26 cellular contexts compared by ENCODE assay signal in the genomic region with DNA sequence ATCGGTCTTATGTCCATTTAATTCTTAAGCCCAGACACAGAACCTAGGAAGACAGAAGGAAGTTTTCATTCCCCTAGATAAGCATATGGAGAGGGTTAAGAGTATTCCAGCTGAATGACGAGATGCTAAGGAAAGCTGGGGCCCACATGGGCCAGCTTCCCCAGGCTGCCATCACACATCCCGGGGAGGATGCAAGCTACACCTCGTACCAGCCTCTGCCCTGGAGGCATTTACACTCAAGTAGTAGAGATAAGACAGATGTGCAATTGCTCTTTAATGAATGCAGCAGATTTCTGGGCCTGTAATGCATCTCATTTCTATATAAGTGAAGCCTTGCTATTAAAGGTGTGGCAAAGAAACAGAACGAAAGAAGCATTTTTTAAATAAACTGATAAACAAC.
"Had no signal": no experiment of that assay in that cellular context is flagged by ENCODE, and none has a peak within 500 bp of the region (broad histone marks: within the 10 kb centered on the region; RNA-seq: fewer than 3 reads in every experiment).

No MANE protein-coding gene starts in this region.

- H3K4me1 ChIP-seq: left ventricle myocardium inferior, pancreas, prostate gland, stomach, testis, thyroid gland, transverse colon, upper lobe of right lung had no signal

- H3K4me3 Mint-ChIP-seq: naive thymus-derived CD4-positive, alpha-beta T cell; natural killer cell treated with Interleukin-12 subunit alpha and Interleukin-12 subunit beta and Interleukin-15 and Interleukin-18, amount 100 ng/mL, for 72 hours; stimulated activated naive B cell treated with anti-CD40 and anti-IgM and Interleukin-4, amounts not matched to agents 10 μg/mL and 1 μg/mL and 100 μg/mL, for 72 hours had no signal

- H3K27me3 ChIP-seq: pancreas, stomach, testis, thyroid gland, transverse colon, upper lobe of right lung had no signal

- H3K9me3 Mint-ChIP-seq: naive thymus-derived CD4-positive, alpha-beta T cell; natural killer cell treated with Interleukin-12 subunit alpha and Interleukin-12 subunit beta and Interleukin-15 and Interleukin-18, amount 100 ng/mL, for 72 hours had no signal

- H3K27ac ChIP-seq: left ventricle myocardium inferior, pancreas, prostate gland, stomach, testis, thyroid gland, transverse colon, upper lobe of right lung had no signal

- H3K36me3 Mint-ChIP-seq: naive thymus-derived CD4-positive, alpha-beta T cell; natural killer cell treated with Interleukin-12 subunit alpha and Interleukin-12 subunit beta and Interleukin-15 and Interleukin-18, amount 100 ng/mL, for 72 hours; stimulated activated naive B cell treated with anti-CD40 and anti-IgM and Interleukin-4, amounts not matched to agents 10 μg/mL and 1 μg/mL and 100 μg/mL, for 72 hours had no signal

- H3K36me3 ChIP-seq: left ventricle myocardium inferior, pancreas, prostate gland, stomach, thyroid gland, transverse colon, upper lobe of right lung had no signal

- H3K27ac Mint-ChIP-seq: naive thymus-derived CD4-positive, alpha-beta T cell; natural killer cell treated with Interleukin-12 subunit alpha and Interleukin-12 subunit beta and Interleukin-15 and Interleukin-18, amount 100 ng/mL, for 72 hours; stimulated activated naive B cell treated with anti-CD40 and anti-IgM and Interleukin-4, amounts not matched to agents 10 μg/mL and 1 μg/mL and 100 μg/mL, for 72 hours had no signal

- H3K9me3 ChIP-seq: left ventricle myocardium inferior, mucosa of descending colon, pancreas, prostate gland, stomach, testis, thyroid gland, transverse colon, upper lobe of right lung had no signal

- H3K4me3 ChIP-seq: left ventricle myocardium inferior, lung, mucosa of descending colon, pancreas, prostate gland, skin epidermis, stomach, testis, thyroid gland, transverse colon, upper lobe of right lung had no signal

- H3K4me1 Mint-ChIP-seq: naive thymus-derived CD4-positive, alpha-beta T cell; stimulated activated naive B cell treated with anti-CD40 and anti-IgM and Interleukin-4, amounts not matched to agents 10 μg/mL and 1 μg/mL and 100 μg/mL, for 72 hours had no signal

- DNase-seq: hypothalamus; islet precursor cell; left ventricle myocardium inferior; mesendoderm; midbrain; mucosa of descending colon; naive thymus-derived CD4-positive, alpha-beta T cell; pancreas; posterior cingulate gyrus; retina; right cardiac atrium; stimulated activated CD4-positive, alpha-beta T cell treated with anti-CD3 and anti-CD28 coated beads, Interleukin-12 subunit alpha, Interleukin-12 subunit beta, amount 100 ng/mL, for 4 hours; stimulated activated CD4-positive, alpha-beta T cell treated with anti-CD3 and anti-CD28 coated beads, Interleukin-15, amount 100 ng/mL, for 24 hours; stimulated activated CD4-positive, alpha-beta T cell treated with anti-CD3 and anti-CD28 coated beads, Interleukin-2, amount 100 ng/mL, for 24 hours; stimulated activated CD4-positive, alpha-beta T cell treated with anti-CD3 and anti-CD28 coated beads, Interleukin-4, amount 100 ng/mL, for 1 hour; stimulated activated naive B cell treated with anti-CD40 and anti-IgM and Interleukin-4, amounts not matched to agents 10 μg/mL and 1 μg/mL and 100 μg/mL, for 72 hours; stimulated activated naive CD8-positive, alpha-beta T cell treated with anti-CD3 and anti-CD28 coated beads, Interleukin-15, Interleukin-2, amounts not matched to agents 100 U/mL and 50 U/mL, for 24 hours; stomach; testis; thyroid gland; transverse colon; upper lobe of right lung had no signal
